ENCODE assay signal across 1 cellular context in the genomic region with DNA sequence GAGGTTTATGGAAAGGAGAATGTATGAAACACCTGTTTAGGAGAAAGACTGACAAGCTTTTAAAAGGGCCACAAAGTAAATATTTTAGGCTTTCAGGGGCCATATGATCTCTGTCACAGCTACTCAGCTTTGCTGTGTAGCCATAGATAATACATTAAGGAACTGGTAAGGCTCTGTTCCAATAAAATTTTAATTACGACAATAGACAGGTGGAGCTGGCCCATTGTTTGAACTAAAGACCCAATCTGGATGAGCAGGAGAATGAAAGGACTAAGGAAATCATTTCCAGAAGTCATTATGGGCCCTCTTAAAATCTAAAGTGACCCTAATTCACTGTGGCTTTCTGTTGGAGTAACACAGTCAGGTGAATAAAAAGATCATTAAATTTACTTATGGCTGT.
TF ChIP-seq lines count a peak whose summit lies in the region.

No MANE protein-coding gene starts in this region.

TF ChIP-seq in HepG2, 621 proteins besides CTCF, POLR2A, EP300 and RAD21 (continued from another document):
- no peak for TF ChIP-seq FUBP1 (CRISPR knock-in tag; IDR thresholded peaks at IDR 0.05; ENCODE audit: borderline replicate concordance)
- no peak for TF ChIP-seq ZNF343 (CRISPR knock-in tag; IDR thresholded peaks at IDR 0.05)
- TF ChIP-seq RBM39 (IDR thresholded peaks at IDR 0.05; ENCODE audit: low read depth, low read length, poor library complexity, severe bottlenecking): no peak
- TF ChIP-seq ZFP36 (IDR thresholded peaks at IDR 0.05; ENCODE audit: borderline replicate concordance, low read depth, low read length, partially characterized antibody): no peak
- TF ChIP-seq EEA1 (CRISPR knock-in tag; IDR thresholded peaks at IDR 0.05; ENCODE audit: borderline replicate concordance): no peak
TF ChIP-seq in HepG2: peak in this region for 0.
